Comparison of ENCODE assay signal across 8 cellular contexts in genomic region chr7:20331231-20331880, GRCh38. TPM values are rescaled to one million over a fixed set of nuclear protein-coding genes. Genes with fewer than 3 reads are reported as not detected.
DNase-seq lines count a peak whose midpoint lies in the region; ATAC-seq and TF ChIP-seq lines count a peak whose summit lies in the region.

No MANE protein-coding gene starts in this region.

- peaks cover 21% of the 10 kb centered on the region for H3K4me1 Mint-ChIP-seq in MCF 10A (ENCODE audit: insufficient read depth, unreplicated experiment)

- ATAC-seq in GM18870 (IDR thresholded peaks at IDR 0.05; ENCODE audit: unreplicated experiment): peak; percentile 11
- ATAC-seq in HG03066 (IDR thresholded peaks at IDR 0.05; ENCODE audit: low read depth, unreplicated experiment): peak; percentile 8
- peak; percentile 6 for ATAC-seq in PC-3

- no peaks in the 10 kb centered on the region for H3F3A ChIP-seq in PC-3 (ENCODE audit: low read length, unreplicated experiment)

- H3K9ac ChIP-seq in PC-3 (ENCODE audit: low read length): peak overlapping the region; percentile 81

- no peaks in the 10 kb centered on the region for H4K20me1 ChIP-seq in PC-3 (ENCODE audit: low read length)

- H3K9me3 ChIP-seq in BE2C (no peaks in the 10 kb centered on the region), PC-3 (ENCODE audit: low read length) (no peaks in the 10 kb centered on the region)

- H3K27ac Mint-ChIP-seq in MCF 10A (ENCODE audit: low read depth, unreplicated experiment): peak overlapping the region; percentile 96

- H3K9me3 Mint-ChIP-seq in MCF 10A (ENCODE audit: unreplicated experiment): no peaks in the 10 kb centered on the region

- no peaks in the 10 kb centered on the region for H3K9me2 ChIP-seq in PC-3 (replicated peaks; ENCODE audit: low read length)

- H3K4me2 ChIP-seq in PC-3 (ENCODE audit: low read length): peak overlapping the region; percentile 99

- BruUV-seq in PC-3 (replicated peaks; lab: Mats Ljungman, UMichigan): no TSS peak
- BruUV-seq in MCF 10A (replicated peaks; lab: Mats Ljungman, UMichigan): no TSS peak

- CTCF ChIA-PET in PC-3 (lab: Charles Lee) (interaction anchor here (0.6 to 1.9 kb wide), 2 partner anchors 76 to 267 kb away, joined by 4 read pairs; no protein-coding TSS in a partner anchor), MCF 10A (lab: Yijun Ruan, JAX) (interaction anchor here (0.6 to 2.6 kb wide), 7 partner anchors 26 to 267 kb away, joined by 3 to 22 read pairs (median 3); no protein-coding TSS in a partner anchor)

- H3K27me3 Mint-ChIP-seq in MCF 10A (ENCODE audit: insufficient read depth, unreplicated experiment): no peaks in the 10 kb centered on the region

- H3K36me3 Mint-ChIP-seq in MCF 10A (ENCODE audit: insufficient read depth, unreplicated experiment): peaks cover 12% of the 10 kb centered on the region

- POLR2A ChIA-PET in PC-3 (lab: Charles Lee; ENCODE audit: unreplicated experiment): interaction anchor here (0.7 to 1.0 kb wide), 2 partner anchors 20 to 267 kb away, joined by 3 read pairs; no protein-coding TSS in a partner anchor
- POLR2A ChIA-PET in MCF 10A (lab: Yijun Ruan, JAX): interaction anchor here (0.7 to 10.3 kb wide), 29 partner anchors 11 to 623 kb away, joined by 3 to 505 read pairs (median 7); partner anchors contain the start of gene POLR1F

- intact Hi-C loops in PC-3 (cut with micrococcal nuclease): loop anchor here (5.0 kb wide), 1 partner anchor 201 kb away; no protein-coding TSS in a partner anchor
- intact Hi-C loops in MCF 10A (cut with micrococcal nuclease): loop anchor here (1.0 to 2.0 kb wide), 2 partner anchors 34 to 109 kb away; no protein-coding TSS in a partner anchor

- H3K27me3 ChIP-seq in BE2C: 0 out of 2 replicates have a peak, but pooled peaks cover 2% of the 10 kb centered on the region
- no peaks in the 10 kb centered on the region for H3K27me3 ChIP-seq in PC-3 (ENCODE audit: low read length)

- no peaks in the 10 kb centered on the region for H3K36me3 ChIP-seq in BE2C
- H3K36me3 ChIP-seq in PC-3 (ENCODE audit: low read depth, low read length): no peaks in the 10 kb centered on the region

- TF ChIP-seq CTCF in BE2C (IDR thresholded peaks at IDR 0.05; ENCODE audit: low read depth, low read length) (no peak), PC-3 (conservative IDR thresholded peaks at IDR 0.05; ENCODE audit: low read depth, low read length) (no peak), MCF 10A (IDR thresholded peaks at IDR 0.05; ENCODE audit: unreplicated experiment) (no peak)

- H2AFZ ChIP-seq in PC-3 (ENCODE audit: low read length): peak overlapping the region; percentile 88

- DNase-seq in BE2C: peak; percentile 60
- peak; percentile 42 for DNase-seq in PC-3
- no peak for DNase-seq in MCF 10A (ENCODE audit: unreplicated experiment)
- DNase-seq in iris pigment epithelial cell (ENCODE audit: low read depth): peak; percentile 37
- peak; percentile 4 for DNase-seq in stimulated activated CD4-positive, alpha-beta T cell treated with anti-CD3 and anti-CD28 coated beads, Interleukin-12 subunit alpha, Interleukin-12 subunit beta, amount 100 ng/mL, for 4 hours
- DNase-seq in dedifferentiated amniotic fluid mesenchymal stem cell (ENCODE audit: extremely low spot score): no peak

- H3K4me3 ChIP-seq in BE2C (ENCODE audit: low read depth, low read length) (peak overlapping the region; percentile 90), PC-3 (ENCODE audit: low read length) (peak overlapping the region; percentile 89)

- H3K79me2 ChIP-seq in PC-3 (ENCODE audit: low read length): peaks cover 38% of the 10 kb centered on the region

- H3K27ac ChIP-seq in PC-3 (ENCODE audit: low read length): peak overlapping the region; percentile 85

- H3K4me3 Mint-ChIP-seq in MCF 10A (ENCODE audit: unreplicated experiment): peak overlapping the region; percentile 81

- H3K4me1 ChIP-seq in BE2C (no peaks in the 10 kb centered on the region), PC-3 (ENCODE audit: insufficient read depth, low read length) (peaks cover 26% of the 10 kb centered on the region)

RNA-seq across cellular contexts. Expression of gene ITGB8, which starts 0.7 kb away (rescaled TPM):
- polyA plus RNA-seq in BE2C (2012; ENCODE audit: insufficient read depth, insufficient read length, low read depth): 0.45 TPM
- total RNA-seq in PC-3 (2014; rRNA removed) (13.9 and 14.0 TPM in 2 replicates), MCF 10A (2022) (25.0 and 38.1 TPM in 2 replicates)

Comparison
In these comparisons a context has a peak if more than half of its experiments do, and no peak if none do; other contexts are left out.
1. DNase-seq: peak in BE2C (single experiment), PC-3 (single experiment), iris pigment epithelial cell (single experiment) and stimulated activated CD4-positive, alpha-beta T cell treated with anti-CD3 and anti-CD28 coated beads, Interleukin-12 subunit alpha, Interleukin-12 subunit beta, amount 100 ng/mL, for 4 hours (single experiment); none in MCF 10A (single experiment) and dedifferentiated amniotic fluid mesenchymal stem cell (single experiment).
2. Peak in every context shown above with its lines, with median percentiles within 50 percentile points of each other: ATAC-seq.